Comparison of ENCODE assay signal across 9 cellular contexts in the genomic region with DNA sequence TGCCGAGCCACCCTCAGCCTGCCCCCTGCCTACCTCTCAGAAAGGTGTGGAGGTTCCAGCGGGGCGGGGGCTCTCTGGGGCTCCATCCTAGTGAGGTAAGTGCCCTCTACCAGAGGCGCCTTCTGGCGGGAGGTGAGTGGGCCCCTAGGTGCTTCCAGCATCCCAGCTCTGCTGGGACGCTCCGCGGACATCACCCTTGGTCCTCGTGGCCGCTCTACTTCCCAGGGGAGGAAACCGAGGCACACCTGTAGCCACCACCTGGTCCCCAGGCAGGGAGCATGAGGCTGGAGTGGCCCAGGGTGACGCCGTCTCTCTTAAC. TPM values are rescaled to one million over a fixed set of nuclear protein-coding genes. Genes with fewer than 3 reads are reported as not detected.
DNase-seq lines count a peak whose midpoint lies in the region; ATAC-seq and TF ChIP-seq lines count a peak whose summit lies in the region.
"Had no signal": no experiment of that assay in that cellular context is flagged by ENCODE, and none has a peak within 500 bp of the region (broad histone marks: within the 10 kb centered on the region; RNA-seq: fewer than 3 reads in every experiment).

No MANE protein-coding gene starts in this region.

- POLR2A ChIA-PET in CD4-positive, alpha-beta memory T cell (lab: Charles Lee; ENCODE audit: partially characterized antibody) = interaction anchor here (1.1 to 1.6 kb wide), 4 partner anchors 25 to 37 kb away, joined by 3 to 6 read pairs (median 6); partner anchors contain the start of genes RHBDL1, RHOT2 and STUB1

- CTCF ChIA-PET in CD4-positive, alpha-beta memory T cell (lab: Charles Lee; ENCODE audit: partially characterized antibody) = no interaction called here

- H3K4me3 ChIP-seq in CD4-positive, alpha-beta memory T cell (ENCODE audit: low read length in 2 of 2) = no peak overlapping the region
- peak overlapping the region; percentile 89 for H3K4me3 ChIP-seq in NT2/D1 (ENCODE audit: insufficient read length, low read depth)
- H3K4me3 ChIP-seq in epithelial cell of esophagus (ENCODE audit: low read length) = peak overlapping the region; percentile 57

- peaks cover 0 to 28% (median 3%) of the 10 kb centered on the region in 4 donors for H3K4me1 Mint-ChIP-seq in CD4-positive, alpha-beta memory T cell
- H3K4me1 Mint-ChIP-seq in osteocyte (ENCODE audit: unreplicated experiment) = peaks cover 16% of the 10 kb centered on the region

- peak overlapping the region; percentile 95 for H3K9ac ChIP-seq in NT2/D1 (ENCODE audit: insufficient read length, low read depth)

- no peak for DNase-seq in CD4-positive, alpha-beta memory T cell
- DNase-seq in NT2/D1 (ENCODE audit: low read depth, low spot score) = no peak
- DNase-seq in epithelial cell of esophagus (ENCODE audit: low read depth) = no peak
- no peak for DNase-seq in osteocyte (ENCODE audit: extremely low spot score, unreplicated experiment)
- DNase-seq in NCI-H128 (lab: John Stamatoyannopoulos, UW; ENCODE audit: unreplicated experiment) = no peak
- DNase-seq: stimulated activated CD4-positive, alpha-beta T cell treated with anti-CD3 and anti-CD28 coated beads, Interleukin-12 subunit alpha, Interleukin-12 subunit beta, amount 100 ng/mL, for 4 hours had no signal

- ATAC-seq in HG02798 (IDR thresholded peaks at IDR 0.05; ENCODE audit: poor library complexity, unreplicated experiment) (no peak), HG03196 (IDR thresholded peaks at IDR 0.05; ENCODE audit: unreplicated experiment) (no peak), HG02588 (IDR thresholded peaks at IDR 0.05; ENCODE audit: unreplicated experiment) (no peak)

- H3K9me3 ChIP-seq in CD4-positive, alpha-beta memory T cell (ENCODE audit: control insufficient read depth in 1 of 2, low read length in 2 of 2) = no peaks in the 10 kb centered on the region
- H3K9me3 ChIP-seq in NT2/D1 (ENCODE audit: insufficient read depth, low read length) = no peaks in the 10 kb centered on the region

- TF ChIP-seq CTCF in epithelial cell of esophagus (IDR thresholded peaks at IDR 0.05; ENCODE audit: insufficient read depth, low read depth, low read length, missing control alignments) = no peak
- no peak for TF ChIP-seq CTCF in osteocyte (IDR thresholded peaks at IDR 0.05)

- peaks cover 23% of the 10 kb centered on the region for H3K4me1 ChIP-seq in CD4-positive, alpha-beta memory T cell (ENCODE audit: insufficient read depth, low read length)
- H3K4me1 ChIP-seq in NT2/D1 (ENCODE audit: insufficient read depth, insufficient read length) = peaks cover 33% of the 10 kb centered on the region

- H3K27ac Mint-ChIP-seq in CD4-positive, alpha-beta memory T cell = peak overlapping the region in 1 of 7 donors; percentile 32
- no peak overlapping the region for H3K27ac Mint-ChIP-seq in osteocyte (ENCODE audit: unreplicated experiment)

- H3K27ac ChIP-seq in CD4-positive, alpha-beta memory T cell (ENCODE audit: low read depth, low read length) = no peak overlapping the region

- H3K36me3 ChIP-seq in CD4-positive, alpha-beta memory T cell (ENCODE audit: insufficient read depth, low read length) = no peaks in the 10 kb centered on the region
- peaks cover 12% of the 10 kb centered on the region for H3K36me3 ChIP-seq in NT2/D1 (ENCODE audit: insufficient read depth, insufficient read length, low read length)

- no peaks in the 10 kb centered on the region for H3K27me3 ChIP-seq in CD4-positive, alpha-beta memory T cell (ENCODE audit: insufficient read depth, low read length)
- peaks cover 9% of the 10 kb centered on the region for H3K27me3 ChIP-seq in NT2/D1 (ENCODE audit: insufficient read depth, insufficient read length)

- H3K36me3 Mint-ChIP-seq in CD4-positive, alpha-beta memory T cell = no peaks in the 10 kb centered on the region
- H3K36me3 Mint-ChIP-seq in osteocyte (ENCODE audit: unreplicated experiment) = no peaks in the 10 kb centered on the region

- no peaks in the 10 kb centered on the region for H3K9me3 Mint-ChIP-seq in CD4-positive, alpha-beta memory T cell
- no peaks in the 10 kb centered on the region for H3K9me3 Mint-ChIP-seq in osteocyte (ENCODE audit: unreplicated experiment)

- intact Hi-C loops in CD4-positive, alpha-beta memory T cell (cut with micrococcal nuclease) = no loop called here

- peak overlapping the region in 7 of 8 donors; percentile 54 to 67 (median 65) for H3K4me3 Mint-ChIP-seq in CD4-positive, alpha-beta memory T cell
- peak overlapping the region; percentile 61 for H3K4me3 Mint-ChIP-seq in osteocyte (ENCODE audit: unreplicated experiment)

- H3K27me3 Mint-ChIP-seq in CD4-positive, alpha-beta memory T cell = no peaks in the 10 kb centered on the region
- H3K27me3 Mint-ChIP-seq in osteocyte (ENCODE audit: unreplicated experiment) = no peaks in the 10 kb centered on the region

RNA-seq across cellular contexts. Expression of gene MCRIP2, which starts 1.4 kb away (rescaled TPM):
- total RNA-seq in CD4-positive, alpha-beta memory T cell = 10 to 100 TPM; 28.3 to 30.5 TPM
- 10 to 100 TPM; 34.6 to 45.5 TPM for polyA plus RNA-seq in CD4-positive, alpha-beta memory T cell
- 11.3 and 14.8 TPM in 2 replicates for total RNA-seq in osteocyte

RNA-seq across cellular contexts. Expression of gene WDR90, which starts 6.2 kb away (rescaled TPM):
- total RNA-seq in CD4-positive, alpha-beta memory T cell = 10 to 100 TPM; 18.0 to 19.7 TPM
- 1 to 10 TPM in 1 of 2 donors, under 1 TPM in 1; 0.96 to 1.7 TPM for polyA plus RNA-seq in CD4-positive, alpha-beta memory T cell
- total RNA-seq in osteocyte = 28.2 and 38.9 TPM in 2 replicates

RNA-seq across cellular contexts. Expression of gene METTL26, which starts 6.9 kb away (rescaled TPM):
- 10 to 100 TPM; 68.4 to 74.1 TPM for total RNA-seq in CD4-positive, alpha-beta memory T cell
- polyA plus RNA-seq in CD4-positive, alpha-beta memory T cell = 100 to 1,000 TPM in 1 of 2 donors, 10 to 100 TPM in 1; 90.1 to 106 TPM
- 58.2 and 69.8 TPM in 2 replicates for total RNA-seq in osteocyte

RNA-seq across cellular contexts. Expression of gene WFIKKN1, which starts 12.2 kb away (rescaled TPM):
- under 1 TPM; 0.67 to 0.86 TPM for total RNA-seq in CD4-positive, alpha-beta memory T cell
- polyA plus RNA-seq in CD4-positive, alpha-beta memory T cell = under 1 TPM in 1 of 2 donors, not detected in 1; 0.09 TPM
- total RNA-seq in osteocyte = 0.47 and 0.56 TPM in 2 replicates

RNA-seq across cellular contexts. Expression of gene RHOT2, which starts 24.9 kb away (rescaled TPM):
- total RNA-seq in CD4-positive, alpha-beta memory T cell = 100 to 1,000 TPM; 254 to 263 TPM
- 10 to 100 TPM; 46.6 to 54.3 TPM for polyA plus RNA-seq in CD4-positive, alpha-beta memory T cell
- total RNA-seq in osteocyte = 125 and 126 TPM in 2 replicates

Comparison
In these comparisons a context has a peak if more than half of its experiments do, and no peak if none do; other contexts are left out.
1. H3K4me3 ChIP-seq: peak in NT2/D1 (single experiment) and epithelial cell of esophagus (single experiment); none in CD4-positive, alpha-beta memory T cell (0 of 2).